Comparison of ENCODE assay signal across 1 cellular context in genomic region chr1:157110686-157111085, GRCh38.
TF ChIP-seq lines count a peak whose summit lies in the region.

No MANE protein-coding gene starts in this region.

TF ChIP-seq in GM23338, 12 proteins besides CTCF, POLR2A, EP300 and RAD21 (continued from another document):
- no peak for TF ChIP-seq REST (IDR thresholded peaks at IDR 0.05; ENCODE audit: unreplicated experiment)
- no peak for TF ChIP-seq EZH2 (IDR thresholded peaks at IDR 0.05; ENCODE audit: low read depth, unreplicated experiment)
- no peak for TF ChIP-seq CREB1 (CRISPR knock-in tag; IDR thresholded peaks at IDR 0.05; ENCODE audit: low read depth)
- TF ChIP-seq POLR2AphosphoS5 (IDR thresholded peaks at IDR 0.05; ENCODE audit: low read depth), result no peak
- TF ChIP-seq EZH2phosphoT487 (IDR thresholded peaks at IDR 0.05; ENCODE audit: unreplicated experiment), result no peak
